ENCODE assay signal across 7 cellular contexts in genomic region chr15:69074011-69074842, GRCh38. TPM values are rescaled to one million over a fixed set of nuclear protein-coding genes. Genes with fewer than 3 reads are reported as not detected.
DNase-seq lines count a peak whose midpoint lies in the region; ATAC-seq and TF ChIP-seq lines count a peak whose summit lies in the region.

No MANE protein-coding gene starts in this region.

- no peak overlapping the region for H3K9ac ChIP-seq in Karpas-422 (ENCODE audit: low read length)

- H3K9me2 ChIP-seq in Karpas-422 (replicated peaks; ENCODE audit: insufficient read depth, low read length): no peaks in the 10 kb centered on the region

- H2AFZ ChIP-seq in Karpas-422 (ENCODE audit: low read length): no peak overlapping the region

- TF ChIP-seq POLR2A in adrenal gland (IDR thresholded peaks at IDR 0.05): peak in 1 of 2 donors; percentile 48

- H3K4me3 ChIP-seq in adrenal gland (peak overlapping the region; percentile 21 to 67 (median 64)), Karpas-422 (ENCODE audit: low read length) (no peak overlapping the region)

- intact Hi-C loops in adrenal gland (cut with DNase I): no loop called here
- intact Hi-C loops in sciatic nerve (cut with DNase I): no loop called here

- peak; percentile 75 for DNase-seq in GM03348 (ENCODE audit: low spot score)
- peak; percentile 80 for DNase-seq in NCI-H1694 (lab: John Stamatoyannopoulos, UW)
- DNase-seq in adrenal gland: peak; percentile 52 to 81 (median 72)
- DNase-seq in hepatic stellate cell (ENCODE audit: low spot score): peak; percentile 60
- peak; percentile 71 for DNase-seq in sciatic nerve (ENCODE audit: low spot score)
- DNase-seq in Karpas-422: no peak

- no peaks in the 10 kb centered on the region for H3K9me3 ChIP-seq in adrenal gland (replicated peaks in 1 of 3)
- H3K9me3 ChIP-seq in Karpas-422 (ENCODE audit: low read length): no peaks in the 10 kb centered on the region

- no peaks in the 10 kb centered on the region for H3K27me3 ChIP-seq in adrenal gland
- no peaks in the 10 kb centered on the region for H3K27me3 ChIP-seq in Karpas-422 (ENCODE audit: low read length)

- H3K36me3 ChIP-seq in adrenal gland (replicated peaks in 1 of 2) (no peaks in the 10 kb centered on the region), Karpas-422 (ENCODE audit: insufficient read depth, low read length) (no peaks in the 10 kb centered on the region)

- peak overlapping the region in 3 of 5 donors; percentile 7 to 54 (median 51) for H3K27ac ChIP-seq in adrenal gland
- no peak overlapping the region for H3K27ac ChIP-seq in Karpas-422 (ENCODE audit: low read length)

- peak in 3 of 6 experiments; percentile 14 to 32 (median 15) for TF ChIP-seq CTCF in adrenal gland (IDR thresholded peaks at IDR 0.05)

- no peak overlapping the region for H3K4me2 ChIP-seq in Karpas-422 (ENCODE audit: low read depth, low read length, poor library complexity, severe bottlenecking)

- ATAC-seq in sciatic nerve (peak; percentile 93), GM19035 (IDR thresholded peaks at IDR 0.05; ENCODE audit: unreplicated experiment) (no peak)

- no peaks in the 10 kb centered on the region for H3K79me2 ChIP-seq in Karpas-422 (ENCODE audit: low read length)

- WGBS in adrenal gland, 4 donors: 1 to 2% (median 1%) methylated on average over 24 to 44 of the region's 44 CpGs

- peaks cover 0 to 8% of the 10 kb centered on the region in 2 donors for H3K4me1 ChIP-seq in adrenal gland (replicated peaks in 1 of 2)
- no peaks in the 10 kb centered on the region for H3K4me1 ChIP-seq in Karpas-422 (ENCODE audit: low read length)

- H4K20me1 ChIP-seq in Karpas-422 (ENCODE audit: insufficient read depth, low read depth, low read length): no peaks in the 10 kb centered on the region

RNA-seq across cellular contexts. Expression of gene NOX5, which starts 59.7 kb away (rescaled TPM):
- total RNA-seq in adrenal gland (under 1 TPM; 0.06 to 0.84 (median 0.54) TPM), sciatic nerve (0.45 TPM)
- polyA plus RNA-seq in adrenal gland: 1 to 10 TPM in 1 of 3 donors, under 1 TPM in 2; 0.29 to 1.4 (median 0.88) TPM
- total RNA-seq in Karpas-422 (2014; rRNA removed; shearing (Covaris generic); ENCODE audit: low replicate concordance): not detected in 2 replicates
